Comparison of ENCODE assay signal across 8 cellular contexts in the genomic region with DNA sequence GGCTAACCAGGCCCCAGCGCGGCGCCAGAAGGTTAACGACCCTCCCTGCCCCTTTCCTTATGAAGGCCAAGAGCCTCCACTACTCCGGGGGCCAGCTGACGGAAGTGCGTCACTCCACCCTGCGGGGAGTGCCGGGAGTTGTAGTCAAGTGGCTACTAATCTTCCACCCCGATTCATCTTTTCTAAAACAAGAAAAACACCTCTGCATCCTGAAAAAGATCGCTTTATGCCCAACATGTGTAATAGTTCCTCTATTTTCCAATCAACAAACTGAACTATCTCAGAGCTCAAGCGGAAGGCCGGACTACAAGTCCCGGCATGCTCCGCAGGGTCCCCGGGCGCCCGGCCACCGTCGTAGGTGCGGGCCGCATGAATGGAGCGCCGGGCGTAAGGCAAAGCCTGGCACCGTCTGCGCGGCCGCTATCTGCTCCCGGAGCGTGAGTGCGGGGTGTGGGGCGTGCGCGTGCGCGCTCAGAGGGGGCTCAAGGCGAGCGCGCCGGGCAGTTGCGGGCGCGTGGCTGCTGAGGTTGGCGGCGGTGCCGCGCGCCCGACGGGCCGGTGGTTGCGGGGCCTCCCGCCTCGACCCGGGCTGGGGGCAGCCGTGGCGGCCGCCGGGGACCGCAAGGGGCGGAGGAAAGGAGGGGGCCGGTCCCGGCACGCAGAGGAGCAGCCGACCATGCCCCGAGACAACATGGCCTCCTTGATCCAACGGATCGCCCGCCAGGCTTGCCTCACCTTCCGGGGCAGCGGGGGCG. TPM values are rescaled to one million over a fixed set of nuclear protein-coding genes. Genes with fewer than 3 reads are reported as not detected.
A peak's percentile ranks its signal among the peaks of the same experiment; 100 is the strongest.
DNase-seq lines count a peak whose midpoint lies in the region; ATAC-seq, FAIRE-seq and TF ChIP-seq lines count a peak whose summit lies in the region.

Gene ADO, plus strand, starts transcription at position 337 of the 755 bp plus-strand sequence. Its CDS starts 340 bp downstream, at position 677.

- peaks cover 0 to 20% (median 0%) of the 10 kb centered on the region in 3 donors for H3K36me3 Mint-ChIP-seq in naive thymus-derived CD8-positive, alpha-beta T cell

- H3K27me3 ChIP-seq in stomach, result peaks cover 0 to 5% (median 0%) of the 10 kb centered on the region in 3 donors

- no peaks in the 10 kb centered on the region for H3K9me3 Mint-ChIP-seq in naive thymus-derived CD8-positive, alpha-beta T cell

- intact Hi-C loops in stomach (cut with DNase I; ENCODE audit: low total_unique reads), result no loop called here

- H3K36me3 ChIP-seq in stomach, result peaks cover 0 to 7% (median 0%) of the 10 kb centered on the region in 4 donors

- in situ Hi-C loops in KBM-7 (cut with MboI; ENCODE audit: low pct_unique_long_range_greater_than_20kb, low sequenced_read_pairs), result no loop called here

- TF ChIP-seq CTCF in fibroblast of mammary gland (conservative IDR thresholded peaks at IDR 0.05; ENCODE audit: control insufficient read depth, insufficient read depth, low read depth, low read length) (no peak), stomach (IDR thresholded peaks at IDR 0.05) (peak in 1 of 7 experiments; percentile 6)

- peaks cover 0 to 4% (median 0%) of the 10 kb centered on the region in 5 donors for H3K27me3 Mint-ChIP-seq in naive thymus-derived CD8-positive, alpha-beta T cell

- DNase-seq in DMS79 treated with DMSO at 0.1 percent for 48 hours (lab: John Stamatoyannopoulos, UW), result peak; percentile 49
- DNase-seq in KBM-7, result peak; percentile 88
- peak; percentile 68 for DNase-seq in RCC 7860 (ENCODE audit: low spot score)
- DNase-seq in activated T-helper 9 cell treated with anti-CD3 and anti-CD28 coated beads, Interleukin-2, amount 50 U/mL, for 16 hours (ENCODE audit: low read depth), result peak; percentile 67
- DNase-seq in fibroblast of mammary gland (ENCODE audit: low read depth), result peak; percentile 80
- DNase-seq in naive thymus-derived CD8-positive, alpha-beta T cell, result peak; percentile 63 to 89 (median 78)
- DNase-seq in stomach, result peak; percentile 85

- H3K4me1 ChIP-seq in stomach, result peaks cover 20 to 48% (median 31%) of the 10 kb centered on the region in 4 donors

- peak within 1 kb of the TSS; percentile 91 to 99 (median 96) for H3K4me3 Mint-ChIP-seq in naive thymus-derived CD8-positive, alpha-beta T cell

- no peak for TF ChIP-seq EP300 in stomach (IDR thresholded peaks at IDR 0.05)

- ATAC-seq in GM21723 (IDR thresholded peaks at IDR 0.05; ENCODE audit: unreplicated experiment), result peak; percentile 88
- ATAC-seq in naive thymus-derived CD8-positive, alpha-beta T cell, result peak; percentile 87 to 92

- H3K4me1 Mint-ChIP-seq in naive thymus-derived CD8-positive, alpha-beta T cell, result peaks cover 17 to 43% (median 41%) of the 10 kb centered on the region in 4 donors

- WGBS in stomach, 5 donors, result 0 to 1% (median 0%) methylated on average over 11 to 73 of the region's 73 CpGs

- peak within 1 kb of the TSS; percentile 96 to 100 (median 98) for H3K27ac Mint-ChIP-seq in naive thymus-derived CD8-positive, alpha-beta T cell

- TF ChIP-seq POLR2A in stomach (IDR thresholded peaks at IDR 0.05), result no peak

- POLR2A ChIA-PET in naive thymus-derived CD8-positive, alpha-beta T cell (lab: Charles Lee), result interaction anchor here (0.5 to 4.7 kb wide), 12 partner anchors 8 to 329 kb away, joined by 3 to 87 read pairs (median 6); partner anchors contain the start of genes EGR2 and NRBF2

- H3K27ac ChIP-seq in stomach, result peak within 1 kb of the TSS; percentile 90 to 98 (median 97)

- no peak for FAIRE-seq in RCC 7860 (lab: Jason Lieb, UNC)

- H3K9me3 ChIP-seq in stomach, result no peaks in the 10 kb centered on the region

- peak within 1 kb of the TSS; percentile 78 for H3K4me3 ChIP-seq in fibroblast of mammary gland (ENCODE audit: control insufficient read depth, low read depth, low read length)
- peak within 1 kb of the TSS; percentile 88 to 97 (median 92) for H3K4me3 ChIP-seq in stomach

RNA-seq across cellular contexts. Expression of gene ADO, which starts in this region (rescaled TPM):
- total RNA-seq in naive thymus-derived CD8-positive, alpha-beta T cell, result 10 to 100 TPM; 15.5 to 15.6 TPM
- polyA plus RNA-seq in naive thymus-derived CD8-positive, alpha-beta T cell, result 1 to 10 TPM; 1.7 to 3.2 (median 3.2) TPM
- total RNA-seq in stomach, result 10 to 100 TPM in 4 of 5 donors, 1 to 10 TPM in 1; 1.8 to 25.4 (median 18.2) TPM
- 1 to 10 TPM; 6.1 to 9.6 (median 9.4) TPM for polyA plus RNA-seq in stomach

Comparison
In these comparisons a context has a peak if more than half of its experiments do, and no peak if none do; other contexts are left out.
1. Peak in every context shown above with its lines: DNase-seq, ATAC-seq, H3K4me3 ChIP-seq and H3K27ac ChIP-seq.